24 cellular contexts compared by ENCODE assay signal in the genomic region with DNA sequence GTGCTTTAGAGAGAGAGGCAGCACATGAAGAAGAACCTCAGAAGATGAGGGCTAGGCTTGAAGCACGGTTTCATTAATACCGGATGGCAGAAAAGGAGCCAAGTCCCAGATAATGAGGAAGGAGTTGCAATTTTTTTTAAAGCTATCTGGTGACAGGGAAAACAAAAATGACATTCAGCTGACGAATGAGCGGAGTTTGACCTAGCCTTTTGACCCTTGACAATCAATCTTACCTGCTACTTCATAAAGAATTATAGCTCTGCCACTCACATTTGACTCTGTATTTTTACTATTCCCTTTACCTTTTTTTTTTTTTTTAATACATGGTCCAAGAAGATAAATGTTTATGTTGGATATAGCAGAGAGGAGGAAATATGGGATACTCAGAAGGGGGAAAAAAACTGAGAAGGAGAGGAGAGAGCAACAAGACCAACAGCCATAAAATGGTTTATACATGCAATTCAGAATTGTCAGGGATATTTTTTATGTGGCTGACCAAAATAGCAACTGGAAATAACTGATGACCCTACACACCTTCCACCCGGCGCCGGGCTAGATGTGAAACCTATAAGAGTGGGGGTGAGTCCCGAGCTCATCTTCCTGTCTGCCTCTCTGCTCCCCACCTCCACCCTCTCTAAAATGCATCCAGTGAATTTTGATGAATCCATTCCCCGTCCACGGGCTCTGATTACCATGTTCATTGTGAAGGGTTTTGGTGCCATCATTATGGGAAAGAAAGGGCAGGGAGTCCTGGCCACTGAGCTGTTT.
DNase-seq lines count a peak whose midpoint lies in the region; ATAC-seq and TF ChIP-seq lines count a peak whose summit lies in the region.
"Had no signal": no experiment of that assay in that cellular context is flagged by ENCODE, and none has a peak within 500 bp of the region (broad histone marks: within the 10 kb centered on the region; RNA-seq: fewer than 3 reads in every experiment).

No MANE protein-coding gene starts in this region.

- H3K56ac ChIP-seq in H9 (ENCODE audit: insufficient read length, low read depth, low read length): no peak overlapping the region

- H4K8ac ChIP-seq in H9 (replicated peaks; ENCODE audit: insufficient read length, low read depth, low read length): no peak overlapping the region

- H2BK5ac ChIP-seq in H9 (ENCODE audit: insufficient read length, low read length): no peak overlapping the region

- no peak overlapping the region for H3K27ac ChIP-seq in H9 (ENCODE audit: insufficient read length, low read depth, low read length)
- H3K27ac ChIP-seq: PC-9, SJSA1 had no signal

- H2BK120ac ChIP-seq in H9 (ENCODE audit: low read depth, low read length, poor library complexity, severe bottlenecking): no peak overlapping the region

- H2AK5ac ChIP-seq in H9 (ENCODE audit: insufficient read length, low read length): no peak overlapping the region

- no peak overlapping the region for H3K23ac ChIP-seq in H9 (ENCODE audit: insufficient read length, low read depth, low read length)

- no peaks in the 10 kb centered on the region for H3K4me1 ChIP-seq in H9 (ENCODE audit: insufficient read depth, low read length)
- H3K4me1 ChIP-seq: BE2C, SJSA1 had no signal

- H3K18ac ChIP-seq in H9 (ENCODE audit: insufficient read length, low read depth, low read length): no peak overlapping the region

- H2BK12ac ChIP-seq in H9 (ENCODE audit: insufficient read length, low read depth, low read length): no peak overlapping the region

- H3K27me3 ChIP-seq in H9 (ENCODE audit: insufficient read depth, low read length): no peaks in the 10 kb centered on the region
- H3K27me3 ChIP-seq: BE2C, SJSA1 had no signal

- no peaks in the 10 kb centered on the region for H3K9me3 ChIP-seq in H9 (ENCODE audit: control insufficient read depth, low read depth, low read length)
- H3K9me3 ChIP-seq: BE2C, SJSA1 had no signal

- no peak for ATAC-seq in esophagus mucosa
- no peak for ATAC-seq in stimulated activated naive B cell treated with anti-CD40 and anti-IgM and Interleukin-4, amounts not matched to agents 10 μg/mL and 1 μg/mL and 100 μg/mL, for 72 hours (replicated peaks)

- no peak overlapping the region for H2BK15ac ChIP-seq in H9 (ENCODE audit: low read depth, low read length)

- no peak overlapping the region for H2BK20ac ChIP-seq in H9 (ENCODE audit: low read depth, low read length, poor library complexity, severe bottlenecking)

- H3K14ac ChIP-seq in H9 (ENCODE audit: insufficient read depth, low read length): no peak overlapping the region

- H3K4me2 ChIP-seq in H9 (ENCODE audit: insufficient read depth, insufficient read length, low read length): no peak overlapping the region
- H3K4me2 ChIP-seq: PC-9 had no signal

- H3K9ac ChIP-seq in H9 (ENCODE audit: extremely low read depth, insufficient read length, low read length): no peak overlapping the region

- H3K4me1 Mint-ChIP-seq in H9 (peaks cover 6 to 9% of the 10 kb centered on the region in 2 experiments), nephron progenitor cell (peaks cover 57% of the 10 kb centered on the region), chondrocyte (ENCODE audit: low read depth) (no peaks in the 10 kb centered on the region)
- H3K4me1 Mint-ChIP-seq in stimulated activated naive B cell treated with anti-CD40 and anti-IgM and Interleukin-4, amounts not matched to agents 10 μg/mL and 1 μg/mL and 100 μg/mL, for 72 hours: no peaks in the 10 kb centered on the region
- H3K4me1 Mint-ChIP-seq: CD14-positive monocyte; CD8-positive, alpha-beta memory T cell had no signal

- no CpG with 5 or more reads among the region's 10 CpGs for WGBS in H9 (ENCODE audit: extremely low coverage, insufficient read length, low lambda C conversion rate)

- H4K5ac ChIP-seq in H9 (ENCODE audit: insufficient read length, low read depth, low read length): no peak overlapping the region

- no peak overlapping the region for H3K4ac ChIP-seq in H9 (ENCODE audit: low read depth, low read length)

- H3K4me3 Mint-ChIP-seq in H9 (no peak overlapping the region), nephron progenitor cell (peak overlapping the region; percentile 52), chondrocyte (ENCODE audit: unreplicated experiment) (no peak overlapping the region)
- H3K4me3 Mint-ChIP-seq in stimulated activated naive B cell treated with anti-CD40 and anti-IgM and Interleukin-4, amounts not matched to agents 10 μg/mL and 1 μg/mL and 100 μg/mL, for 72 hours: no peak overlapping the region
- H3K4me3 Mint-ChIP-seq: CD14-positive monocyte; CD8-positive, alpha-beta memory T cell had no signal

- no peaks in the 10 kb centered on the region for H3K79me2 ChIP-seq in H9 (ENCODE audit: insufficient read depth, low read length)

- H3K79me1 ChIP-seq in H9 (ENCODE audit: insufficient read depth, low read depth, low read length, poor library complexity, severe bottlenecking): no peaks in the 10 kb centered on the region

- no peaks in the 10 kb centered on the region for H3K23me2 ChIP-seq in H9 (ENCODE audit: insufficient read length, low read depth, low read length, poor library complexity, severe bottlenecking)

- H2AFZ ChIP-seq in H9 (ENCODE audit: low read length): no peak overlapping the region
- H2AFZ ChIP-seq: PC-9 had no signal

- no peak overlapping the region for H3T11ph ChIP-seq in H9 (ENCODE audit: low read length)

- TF ChIP-seq CTCF in H9 (conservative IDR thresholded peaks at IDR 0.05) (no peak), nephron progenitor cell (IDR thresholded peaks at IDR 0.05) (no peak), chondrocyte (IDR thresholded peaks at IDR 0.05) (no peak)

- H3K36me3 Mint-ChIP-seq in H9 (ENCODE audit: insufficient read depth in 1 of 3, low read depth in 3 of 3) (no peaks in the 10 kb centered on the region), nephron progenitor cell (ENCODE audit: low read depth) (no peaks in the 10 kb centered on the region), chondrocyte (ENCODE audit: low read depth) (no peaks in the 10 kb centered on the region)
- no peaks in the 10 kb centered on the region for H3K36me3 Mint-ChIP-seq in stimulated activated naive B cell treated with anti-CD40 and anti-IgM and Interleukin-4, amounts not matched to agents 10 μg/mL and 1 μg/mL and 100 μg/mL, for 72 hours
- H3K36me3 Mint-ChIP-seq: CD14-positive monocyte; CD8-positive, alpha-beta memory T cell had no signal

- H3K9me3 Mint-ChIP-seq in H9 (no peaks in the 10 kb centered on the region), nephron progenitor cell (peaks cover 7% of the 10 kb centered on the region), chondrocyte (ENCODE audit: low read depth) (no peaks in the 10 kb centered on the region)
- H3K9me3 Mint-ChIP-seq in stimulated activated naive B cell treated with anti-CD40 and anti-IgM and Interleukin-4, amounts not matched to agents 10 μg/mL and 1 μg/mL and 100 μg/mL, for 72 hours: peaks cover 0 to 3% of the 10 kb centered on the region in 2 donors
- H3K9me3 Mint-ChIP-seq: CD8-positive, alpha-beta memory T cell had no signal

- H3K27me3 Mint-ChIP-seq in H9 (ENCODE audit: low read depth) (no peaks in the 10 kb centered on the region), nephron progenitor cell (ENCODE audit: low read depth, poor library complexity) (peaks cover 4% of the 10 kb centered on the region), chondrocyte (ENCODE audit: low read depth) (peaks cover 2% of the 10 kb centered on the region)
- peaks cover 5 to 19% of the 10 kb centered on the region in 2 donors for H3K27me3 Mint-ChIP-seq in stimulated activated naive B cell treated with anti-CD40 and anti-IgM and Interleukin-4, amounts not matched to agents 10 μg/mL and 1 μg/mL and 100 μg/mL, for 72 hours

- DNase-seq in H9: no peak
- peak; percentile 53 for DNase-seq in NCI-H2227 treated with DMSO at 0.1 percent for 48 hours (lab: John Stamatoyannopoulos, UW)
- no peak for DNase-seq in nephron progenitor cell
- DNase-seq in chondrocyte (ENCODE audit: low spot score): no peak
- no peak for DNase-seq in NCI-H2107 treated with DMSO at 0.1 percent for 48 hours (lab: John Stamatoyannopoulos, UW; ENCODE audit: unreplicated experiment)
- no peak for DNase-seq in stimulated activated naive B cell treated with anti-CD40 and anti-IgM and Interleukin-4, amounts not matched to agents 10 μg/mL and 1 μg/mL and 100 μg/mL, for 72 hours
- DNase-seq: BE2C; CD8-positive, alpha-beta memory T cell; DMS 273 treated with DMSO at 0.1 percent for 48 hours; DMS79; EL; GF-D8; KBM-7; MM.1S; NCI-H1694; NCI-H2081; NCI-H446 treated with DMSO at 0.1 percent for 48 hours; NCI-H526 treated with DMSO at 0.1 percent for 48 hours; PC-9; Right ventricle myocardium superior; RPMI8226 had no signal

- no peak overlapping the region for H4K91ac ChIP-seq in H9 (ENCODE audit: insufficient read length, low read depth, low read length)

- H4K20me1 ChIP-seq in H9 (ENCODE audit: control insufficient read depth, insufficient read depth, insufficient read length): no peaks in the 10 kb centered on the region

- H3K27ac Mint-ChIP-seq in H9: peak overlapping the region in 2 of 3 experiments; percentile 30 to 51; a peak in 3 of 7 replicates
- peak overlapping the region; percentile 27 for H3K27ac Mint-ChIP-seq in nephron progenitor cell
- no peak overlapping the region for H3K27ac Mint-ChIP-seq in chondrocyte (ENCODE audit: unreplicated experiment)
- H3K27ac Mint-ChIP-seq in stimulated activated naive B cell treated with anti-CD40 and anti-IgM and Interleukin-4, amounts not matched to agents 10 μg/mL and 1 μg/mL and 100 μg/mL, for 72 hours: no peak overlapping the region
- H3K27ac Mint-ChIP-seq: CD14-positive monocyte; CD8-positive, alpha-beta memory T cell had no signal

Comparison
In these comparisons a context has a peak if more than half of its experiments do, and no peak if none do; other contexts are left out.
1. H3K27ac Mint-ChIP-seq: peak in H9 (2 of 3) and nephron progenitor cell (single experiment); none in chondrocyte (single experiment) and stimulated activated naive B cell treated with anti-CD40 and anti-IgM and Interleukin-4, amounts not matched to agents 10 μg/mL and 1 μg/mL and 100 μg/mL, for 72 hours (single experiment).